In genomic region chr3:183158552-183159006, GRCh38 we compare ENCODE assay signal across 8 cellular contexts. TPM values are rescaled to one million over a fixed set of nuclear protein-coding genes. Genes with fewer than 3 reads are reported as not detected.
DNase-seq lines count a peak whose midpoint lies in the region; ATAC-seq lines count a peak whose summit lies in the region.

No MANE protein-coding gene starts in this region.

- DNase-seq in Ammon's horn (ENCODE audit: low spot score) = peak; percentile 10
- DNase-seq in stimulated activated CD4-positive, alpha-beta T cell treated with anti-CD3 and anti-CD28 coated beads, Interleukin-1b, Interleukin-23, amount 100 ng/mL, for 4 hours (ENCODE audit: low read depth in 2 of 2) = peak; percentile 17 to 22
- DNase-seq in RPMI8226 = no peak
- DNase-seq in NCI-H2081 treated with DMSO at 0.1 percent for 48 hours (lab: John Stamatoyannopoulos, UW) = no peak
- no peak for DNase-seq in mesenteric fat pad (ENCODE audit: low spot score)

- no peaks in the 10 kb centered on the region for H3K27me3 Mint-ChIP-seq in activated T-helper 17 cell treated with anti-CD3 and anti-CD28 coated beads, Interleukin-2, amount 50 U/mL, for 72 hours

- H3K27ac Mint-ChIP-seq in activated T-helper 17 cell treated with anti-CD3 and anti-CD28 coated beads, Interleukin-2, amount 50 U/mL, for 72 hours = peak overlapping the region; percentile 85

- H3K9me3 Mint-ChIP-seq in activated T-helper 17 cell treated with anti-CD3 and anti-CD28 coated beads, Interleukin-2, amount 50 U/mL, for 72 hours = no peaks in the 10 kb centered on the region

- no peaks in the 10 kb centered on the region for H3K36me3 Mint-ChIP-seq in activated T-helper 17 cell treated with anti-CD3 and anti-CD28 coated beads, Interleukin-2, amount 50 U/mL, for 72 hours (ENCODE audit: low read depth)

- ATAC-seq in GM19372 (IDR thresholded peaks at IDR 0.05; ENCODE audit: low read depth, unreplicated experiment) (peak; percentile 63), HG03280 (IDR thresholded peaks at IDR 0.05; ENCODE audit: unreplicated experiment) (peak; percentile 70)
- ATAC-seq in activated T-helper 17 cell treated with anti-CD3 and anti-CD28 coated beads, Interleukin-2, amount 50 U/mL, for 72 hours (replicated peaks) = peak; percentile 78

- H3K4me1 Mint-ChIP-seq in activated T-helper 17 cell treated with anti-CD3 and anti-CD28 coated beads, Interleukin-2, amount 50 U/mL, for 72 hours = peaks cover 23% of the 10 kb centered on the region

- H3K4me3 Mint-ChIP-seq in activated T-helper 17 cell treated with anti-CD3 and anti-CD28 coated beads, Interleukin-2, amount 50 U/mL, for 72 hours = peak overlapping the region; percentile 35

RNA-seq across cellular contexts. Expression of gene LAMP3, which starts 4.0 kb away (rescaled TPM):
- 1 to 10 TPM; 2.9 to 4.8 TPM for total RNA-seq in activated T-helper 17 cell treated with anti-CD3 and anti-CD28 coated beads, Interleukin-2, amount 50 U/mL, for 72 hours
- not detected for total RNA-seq in mesenteric fat pad

RNA-seq across cellular contexts. Expression of gene MCCC1, which starts 59.3 kb away (rescaled TPM):
- 10 to 100 TPM; 30.7 to 30.9 TPM for total RNA-seq in activated T-helper 17 cell treated with anti-CD3 and anti-CD28 coated beads, Interleukin-2, amount 50 U/mL, for 72 hours
- 55.2 TPM for total RNA-seq in mesenteric fat pad

Comparison
In these comparisons a context has a peak if more than half of its experiments do, and no peak if none do; other contexts are left out.
1. DNase-seq: peak in Ammon's horn (single experiment) and stimulated activated CD4-positive, alpha-beta T cell treated with anti-CD3 and anti-CD28 coated beads, Interleukin-1b, Interleukin-23, amount 100 ng/mL, for 4 hours (2 of 2); none in RPMI8226 (single experiment), NCI-H2081 treated with DMSO at 0.1 percent for 48 hours (single experiment) and mesenteric fat pad (single experiment).
2. Peak in every context shown above with its lines, with median percentiles within 50 percentile points of each other: ATAC-seq.